16 cellular contexts compared by ENCODE assay signal in the genomic region with DNA sequence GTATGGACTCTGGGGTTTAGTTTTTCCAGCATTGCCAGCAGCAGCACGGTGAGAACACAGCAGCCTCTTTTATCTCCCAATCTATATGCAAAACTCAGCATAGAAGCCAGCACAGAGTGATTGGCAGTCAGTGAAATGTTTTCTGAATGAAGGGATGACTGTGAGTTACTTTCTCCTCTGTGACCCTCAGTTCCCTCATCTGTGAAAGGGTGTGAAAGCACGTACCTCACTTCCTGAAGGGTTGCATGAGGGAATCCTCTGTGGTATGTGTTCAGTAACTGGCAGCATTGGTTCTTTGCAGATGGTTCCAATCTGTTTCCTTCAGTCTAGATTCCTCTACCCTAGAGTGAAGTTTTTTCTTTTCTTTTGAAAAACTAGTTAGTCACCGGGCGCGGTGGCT. TPM values are rescaled to one million over a fixed set of nuclear protein-coding genes. Genes with fewer than 3 reads are reported as not detected.
DNase-seq lines count a peak whose midpoint lies in the region; ATAC-seq, FAIRE-seq and TF ChIP-seq lines count a peak whose summit lies in the region.
"Had no signal": no experiment of that assay in that cellular context is flagged by ENCODE, and none has a peak within 500 bp of the region (broad histone marks: within the 10 kb centered on the region; RNA-seq: fewer than 3 reads in every experiment).

No MANE protein-coding gene starts in this region.

- H3K9me3 ChIP-seq in adipocyte (ENCODE audit: control insufficient read depth, low read length), result no peaks in the 10 kb centered on the region
- H3K9me3 ChIP-seq: Peyer's patch had no signal

- H3K27me3 ChIP-seq in adipocyte (replicated peaks; ENCODE audit: control insufficient read depth, insufficient read depth, low read length), result no peaks in the 10 kb centered on the region
- H3K27me3 ChIP-seq: hepatocyte, Peyer's patch had no signal

- H3K9ac ChIP-seq in adipocyte (ENCODE audit: low read length), result no peak overlapping the region

- no peak for TF ChIP-seq POLR2A in GM12891 (IDR thresholded peaks at IDR 0.05; ENCODE audit: low read depth, low read length)

- in situ Hi-C loops in GM13976 (cut with MboI; ENCODE audit: low sequenced_read_pairs, unreplicated experiment), result no loop called here

- TF ChIP-seq CTCF in AG09319 (IDR thresholded peaks at IDR 0.05; ENCODE audit: low read depth, low read length), result no peak
- TF ChIP-seq CTCF in GM13976 (IDR thresholded peaks at IDR 0.05; ENCODE audit: borderline replicate concordance, control extremely low read depth, extremely low read depth, insufficient read depth, missing control alignments), result no peak

- no peak for ATAC-seq in GM21786 (IDR thresholded peaks at IDR 0.05; ENCODE audit: unreplicated experiment)

- no peak overlapping the region for H3K4me3 ChIP-seq in adipocyte (ENCODE audit: low read length)
- H3K4me3 ChIP-seq: hepatocyte, Peyer's patch had no signal

- peak; percentile 31 for FAIRE-seq in GM12891 (lab: Jason Lieb, UNC)

- DNase-seq in AG09319 (ENCODE audit: extremely low read depth, low read depth) (peak; percentile 44), GM12891 (ENCODE audit: insufficient read length, low spot score) (no peak), adipocyte (ENCODE audit: low read depth) (peak; percentile 78), iris pigment epithelial cell (ENCODE audit: low read depth) (peak; percentile 80), GM13976 (ENCODE audit: low spot score) (no peak), NCI-H187 (lab: John Stamatoyannopoulos, UW) (no peak), iPS-NIHi7 (ENCODE audit: extremely low spot score) (no peak)
- DNase-seq: activated gamma-delta T cell; DMS153; H7; kidney glomerular epithelial cell; NCI-H748 treated with DMSO at 0.1 percent for 48 hours; Peyer's patch; stimulated activated naive CD4-positive, alpha-beta T cell had no signal

- H3K36me3 ChIP-seq in adipocyte (ENCODE audit: control insufficient read depth, insufficient read depth, low read length, severe bottlenecking), result no peaks in the 10 kb centered on the region
- H3K36me3 ChIP-seq: Peyer's patch had no signal

- peaks cover 4% of the 10 kb centered on the region for H3K4me1 ChIP-seq in adipocyte (ENCODE audit: control insufficient read depth, insufficient read depth, low read length)

TF ChIP-seq in GM12891, 5 proteins besides CTCF, POLR2A, EP300 and RAD21:
- TF ChIP-seq TAF1 (IDR thresholded peaks at IDR 0.05; ENCODE audit: low read depth, low read length) (no peak), POLR2AphosphoS5 (IDR thresholded peaks at IDR 0.05; ENCODE audit: low read depth, low read length) (no peak), PAX5 (IDR thresholded peaks at IDR 0.05; ENCODE audit: insufficient read depth, low read length, severe bottlenecking) (no peak), POU2F2 (IDR thresholded peaks at IDR 0.05; ENCODE audit: low read depth, low read length) (no peak), SPI1 (IDR thresholded peaks at IDR 0.05; ENCODE audit: low read depth, low read length) (no peak)

RNA-seq across cellular contexts. Expression of a gene that starts 40.0 kb away (rescaled TPM):
- 0.03 TPM for polyA plus RNA-seq in GM12891 (2012; ENCODE audit: low read depth, missing spikeins)
- polyA plus RNA-seq: hepatocyte had no signal

Comparison
In these comparisons a context has a peak if more than half of its experiments do, and no peak if none do; other contexts are left out.
1. DNase-seq: peak in AG09319 (single experiment), adipocyte (single experiment) and iris pigment epithelial cell (single experiment); none in GM12891 (single experiment), GM13976 (single experiment), NCI-H187 (0 of 2) and iPS-NIHi7 (single experiment).